In the genomic region with DNA sequence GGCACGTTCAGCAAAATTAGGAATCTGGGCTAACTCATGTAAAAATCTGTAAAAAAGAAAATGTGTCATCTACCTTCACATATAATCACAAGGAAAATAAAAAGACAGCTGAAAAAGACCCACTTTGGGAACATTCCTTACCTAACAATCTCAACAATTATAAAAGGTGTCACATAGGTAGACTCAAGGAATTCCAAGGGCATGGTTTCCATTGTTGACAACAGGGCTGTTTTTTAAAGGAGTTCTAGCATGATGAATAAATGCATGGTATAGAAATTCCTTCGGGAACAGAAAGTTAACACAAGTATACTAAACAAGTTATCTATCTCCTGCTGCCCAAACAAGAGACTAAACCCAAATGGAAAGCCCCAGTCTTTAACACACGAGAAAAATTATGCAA, we compare ENCODE assay signal across 20 cellular contexts.
DNase-seq lines count a peak whose midpoint lies in the region; ATAC-seq, FAIRE-seq and TF ChIP-seq lines count a peak whose summit lies in the region.
"Had no signal": no experiment of that assay in that cellular context is flagged by ENCODE, and none has a peak within 500 bp of the region (broad histone marks: within the 10 kb centered on the region; RNA-seq: fewer than 3 reads in every experiment).

No MANE protein-coding gene starts in this region.

- H3K27me3 ChIP-seq in HepG2 (ENCODE audit: control insufficient read depth in 1 of 2, insufficient read depth in 2 of 2, low read length in 2 of 2): no peaks in the 10 kb centered on the region
- H3K27me3 ChIP-seq in right lobe of liver: no peaks in the 10 kb centered on the region
- no peaks in the 10 kb centered on the region; a peak in 1 of 7 replicates for H3K27me3 ChIP-seq in H1 (replicated peaks in 1 of 4; ENCODE audit: control insufficient read depth in 3 of 4, extremely low read depth in 1 of 4, insufficient read depth in 3 of 4, low read length in 3 of 4)
- H3K27me3 ChIP-seq in psoas muscle (ENCODE audit: insufficient read depth in 3 of 3, low read length in 2 of 3): no peaks in the 10 kb centered on the region

- TF ChIP-seq CTCF in HepG2 (CRISPR knock-in tag; IDR thresholded peaks at IDR 0.05): no peak
- no peak for TF ChIP-seq CTCF in right lobe of liver (IDR thresholded peaks at IDR 0.05)
- no peak for TF ChIP-seq CTCF in H1 (IDR thresholded peaks at IDR 0.05; ENCODE audit: control extremely low read depth in 1 of 3, insufficient read depth in 1 of 3, low read depth in 1 of 3, low read length in 3 of 3)
- TF ChIP-seq CTCF in psoas muscle (IDR thresholded peaks at IDR 0.05): no peak

- no peak overlapping the region for H3K14ac ChIP-seq in H1 (ENCODE audit: insufficient read length)

- no peaks in the 10 kb centered on the region for H3K79me2 ChIP-seq in HepG2 (ENCODE audit: insufficient read depth, low read length)
- no peaks in the 10 kb centered on the region for H3K79me2 ChIP-seq in H1 (ENCODE audit: control insufficient read depth in 1 of 2, insufficient read depth in 2 of 2, low read length in 2 of 2)

- no peak overlapping the region for H4K91ac ChIP-seq in H1 (replicated peaks; ENCODE audit: insufficient read length, low read length)

- no peak for ATAC-seq in HepG2
- no peak for ATAC-seq in right lobe of liver
- no peak for ATAC-seq in HG03469 (IDR thresholded peaks at IDR 0.05; ENCODE audit: unreplicated experiment)
- no peak for ATAC-seq in psoas muscle
- ATAC-seq: A549; CD8-positive, alpha-beta T cell had no signal

- no peak overlapping the region for H2BK120ac ChIP-seq in H1 (replicated peaks; ENCODE audit: low read depth, low read length)

- FAIRE-seq in HepG2 (lab: Jason Lieb, UNC) (no peak), H1 (lab: Jason Lieb, UNC) (no peak)
- FAIRE-seq: D721Med, G401.6, GM12891, GM19239 had no signal

- no peak overlapping the region for H2BK5ac ChIP-seq in H1 (ENCODE audit: low read depth, low read length)

- intact Hi-C loops in HepG2 (cut with micrococcal nuclease; ENCODE audit: unreplicated experiment): no loop called here
- intact Hi-C loops in right lobe of liver (cut with DNase I): no loop called here
- intact Hi-C loops in psoas muscle (cut with DNase I): no loop called here

- 22% methylated on average over 3 of the region's 3 CpGs for WGBS in HepG2 (ENCODE audit: low lambda C conversion rate)
- WGBS in right lobe of liver (ENCODE audit: insufficient coverage, low coverage, low lambda C conversion rate, missing lambda C conversion rate): 32% methylated on average over 3 of the region's 3 CpGs
- WGBS in H1 (ENCODE audit: extremely low coverage in 1 of 2, insufficient coverage in 1 of 2, insufficient read length in 1 of 2, insufficient replicate concordance in 2 of 2, low coverage in 1 of 2, low lambda C conversion rate in 2 of 2, missing lambda C conversion rate in 1 of 2), 2 experiments: 85% methylated on average over 3 of the region's 3 CpGs; no CpG with 5 or more reads in 1 of the 2 experiments
- 80 to 83% (median 81%) methylated on average over 3 of the region's 3 CpGs for WGBS in psoas muscle, 3 donors

- H2AFZ ChIP-seq in HepG2 (ENCODE audit: low read length) (no peak overlapping the region), H1 (ENCODE audit: low read length) (no peak overlapping the region)

- POLR2A ChIA-PET in HepG2 (lab: Yijun Ruan, JAX): no interaction called here
- POLR2A ChIA-PET in H1 (lab: Charles Lee; ENCODE audit: partially characterized antibody): interaction anchor here (0.9 kb wide), 1 partner anchor 12 kb away, joined by 3 read pairs; no protein-coding TSS in a partner anchor

- CTCF ChIA-PET in HepG2 (lab: Yijun Ruan, JAX; ENCODE audit: low intra/inter-chr PET ratio, low total read pairs) (no interaction called here), H1 (lab: Charles Lee; ENCODE audit: partially characterized antibody) (interaction anchor here (1.3 to 2.1 kb wide), 3 partner anchors 11 to 57 kb away, joined by 3 to 5 read pairs (median 4); no protein-coding TSS in a partner anchor)

- no peak overlapping the region for H3K56ac ChIP-seq in H1 (replicated peaks; ENCODE audit: insufficient read length, low read depth, low read length)

- H2AK5ac ChIP-seq in H1 (ENCODE audit: low read depth, low read length): no peak overlapping the region

- in situ Hi-C loops in HepG2 (cut with HindIII; ENCODE audit: extremely low pct_ligation_motif_present, low pct_unique_long_range_greater_than_20kb): no loop called here

- no peak overlapping the region for H4K8ac ChIP-seq in H1 (ENCODE audit: extremely low read depth, insufficient read depth, low read length)

- H3K4me3 ChIP-seq in HepG2 (replicated peaks in 1 of 3; ENCODE audit: insufficient read depth in 1 of 3, low read depth in 2 of 3, low read length in 3 of 3) (no peak overlapping the region), right lobe of liver (no peak overlapping the region), H1 (ENCODE audit: extremely low read depth in 1 of 4, insufficient read depth in 2 of 4, low read depth in 3 of 4, low read length in 4 of 4) (no peak overlapping the region), psoas muscle (no peak overlapping the region)
- H3K4me3 ChIP-seq: A549; BLaER1 treated with 17β-estradiol and CSF1 and Interleukin-3, amounts not matched to agents 10 nM and 100 nM had no signal

- H4K5ac ChIP-seq in H1 (ENCODE audit: insufficient read length, low read depth, low read length): no peak overlapping the region

- no peaks in the 10 kb centered on the region for H4K20me1 ChIP-seq in HepG2 (ENCODE audit: insufficient read depth, low read length)
- H4K20me1 ChIP-seq in H1 (replicated peaks in 1 of 2; ENCODE audit: control insufficient read depth in 1 of 2, insufficient read depth in 2 of 2, low read length in 2 of 2): no peaks in the 10 kb centered on the region

- no peak overlapping the region for H3K23ac ChIP-seq in H1 (ENCODE audit: insufficient read length)

- no peak overlapping the region for H3K4ac ChIP-seq in H1 (replicated peaks; ENCODE audit: insufficient read length, low read depth, low read length)

- no peak overlapping the region for H2BK20ac ChIP-seq in H1 (ENCODE audit: low read length)

- H3K9me3 ChIP-seq in HepG2 (ENCODE audit: low read length): no peaks in the 10 kb centered on the region
- H3K9me3 ChIP-seq in right lobe of liver: no peaks in the 10 kb centered on the region
- H3K9me3 ChIP-seq in H1 (ENCODE audit: insufficient read depth in 2 of 2, low read depth in 1 of 2, low read length in 1 of 2): no peaks in the 10 kb centered on the region
- H3K9me3 ChIP-seq in psoas muscle: no peaks in the 10 kb centered on the region
- H3K9me3 ChIP-seq: A549; BLaER1 treated with 17β-estradiol and CSF1 and Interleukin-3, amounts not matched to agents 10 nM and 100 nM; Caco-2 had no signal

- DNase-seq in HepG2 (ENCODE audit: low spot score): no peak
- no peak for DNase-seq in right lobe of liver
- DNase-seq in H1 (ENCODE audit: low read depth in 1 of 2, low spot score in 2 of 2): no peak
- no peak for DNase-seq in psoas muscle
- DNase-seq: AML-193; Caco-2; Calu3; CD4-positive, alpha-beta T cell; CD8-positive, alpha-beta T cell; DMS79 treated with DMSO at 0.1 percent for 48 hours; GF-D8 had no signal

- H3K9ac ChIP-seq in HepG2 (ENCODE audit: insufficient read depth, low read depth, low read length): no peak overlapping the region
- H3K9ac ChIP-seq in H1 (replicated peaks in 1 of 4; ENCODE audit: extremely low read depth in 1 of 4, low read depth in 3 of 4, low read length in 3 of 4): no peak overlapping the region
- H3K9ac ChIP-seq: BLaER1 treated with 17β-estradiol and CSF1 and Interleukin-3, amounts not matched to agents 10 nM and 100 nM had no signal

- TF ChIP-seq RAD21 in HepG2 (CRISPR knock-in tag; IDR thresholded peaks at IDR 0.05) (no peak), H1 (IDR thresholded peaks at IDR 0.05 in 1 of 2, conservative IDR thresholded peaks at IDR 0.05 in 1 of 2; ENCODE audit: low read depth in 2 of 2, low read length in 2 of 2) (no peak)

- no peaks in the 10 kb centered on the region for H3K4me1 ChIP-seq in HepG2 (ENCODE audit: insufficient read depth, low read length)
- no peaks in the 10 kb centered on the region for H3K4me1 ChIP-seq in right lobe of liver
- H3K4me1 ChIP-seq in H1 (replicated peaks in 1 of 4; ENCODE audit: control insufficient read depth in 3 of 4, insufficient read depth in 4 of 4, low read length in 3 of 4): peaks cover 2 to 13% (median 4%) of the 10 kb centered on the region in 4 experiments; a peak in 4 of 7 replicates
- no peaks in the 10 kb centered on the region for H3K4me1 ChIP-seq in psoas muscle
- H3K4me1 ChIP-seq: Caco-2 had no signal

- H3K4me2 ChIP-seq in HepG2 (ENCODE audit: low read depth, low read length) (no peak overlapping the region), H1 (ENCODE audit: insufficient read depth in 1 of 2, low read depth in 2 of 2, low read length in 2 of 2) (no peak overlapping the region)
- H3K4me2 ChIP-seq: A549; BLaER1 treated with 17β-estradiol and CSF1 and Interleukin-3, amounts not matched to agents 10 nM and 100 nM had no signal

- H3K23me2 ChIP-seq in H1 (ENCODE audit: low read depth, low read length): no peaks in the 10 kb centered on the region; the same call in 1 of the 2 replicates

- no peaks in the 10 kb centered on the region for H3K36me3 ChIP-seq in HepG2 (replicated peaks in 1 of 2; ENCODE audit: control insufficient read depth in 1 of 2, insufficient read depth in 2 of 2, low read length in 2 of 2)
- no peaks in the 10 kb centered on the region for H3K36me3 ChIP-seq in right lobe of liver
- no peaks in the 10 kb centered on the region for H3K36me3 ChIP-seq in H1 (ENCODE audit: control insufficient read depth in 2 of 4, insufficient read depth in 4 of 4, low read length in 3 of 4)
- no peaks in the 10 kb centered on the region for H3K36me3 ChIP-seq in psoas muscle (ENCODE audit: insufficient read depth in 1 of 2, low read depth in 1 of 2)

- BruUV-seq in HepG2 (replicated peaks; lab: Mats Ljungman, UMichigan): no TSS peak

- H2BK15ac ChIP-seq in H1 (ENCODE audit: low read length): no peak overlapping the region

- H3K27ac ChIP-seq in HepG2 (ENCODE audit: extremely low read length, insufficient read depth, low read length): no peak overlapping the region
- H3K27ac ChIP-seq in right lobe of liver: no peak overlapping the region
- H3K27ac ChIP-seq in H1 (ENCODE audit: low read depth, low read length): no peak overlapping the region
- no peak overlapping the region for H3K27ac ChIP-seq in psoas muscle
- H3K27ac ChIP-seq: 22Rv1; A549; BLaER1 treated with 17β-estradiol and CSF1 and Interleukin-3, amounts not matched to agents 10 nM and 100 nM; C4-2B had no signal

- H3K79me1 ChIP-seq in H1 (ENCODE audit: low read depth, low read length): no peaks in the 10 kb centered on the region

- H3K18ac ChIP-seq in H1 (ENCODE audit: extremely low read depth, low read length): no peak overlapping the region

- no peak for TF ChIP-seq EP300 in HepG2 (IDR thresholded peaks at IDR 0.05; ENCODE audit: low read depth in 2 of 2, low read length in 2 of 2)
- no peak for TF ChIP-seq EP300 in HepG2 (CRISPR knock-in tag; IDR thresholded peaks at IDR 0.05; ENCODE audit: borderline replicate concordance)
- no peak for TF ChIP-seq EP300 in H1 (IDR thresholded peaks at IDR 0.05; ENCODE audit: borderline replicate concordance in 1 of 2, low read depth in 2 of 2, low read length in 2 of 2)

- H2BK12ac ChIP-seq in H1 (ENCODE audit: low read depth, low read length): no peak overlapping the region; the same call in 1 of the 2 replicates

- TF ChIP-seq POLR2A in HepG2 (IDR thresholded peaks at IDR 0.05; ENCODE audit: insufficient read depth in 1 of 2, low read depth in 2 of 2, low read length in 2 of 2) (no peak), right lobe of liver (IDR thresholded peaks at IDR 0.05) (no peak), H1 (IDR thresholded peaks at IDR 0.05; ENCODE audit: control extremely low read depth in 1 of 2, low read depth in 2 of 2, low read length in 2 of 2) (no peak)
